Comparison of ENCODE assay signal across 11 cellular contexts in the genomic region with DNA sequence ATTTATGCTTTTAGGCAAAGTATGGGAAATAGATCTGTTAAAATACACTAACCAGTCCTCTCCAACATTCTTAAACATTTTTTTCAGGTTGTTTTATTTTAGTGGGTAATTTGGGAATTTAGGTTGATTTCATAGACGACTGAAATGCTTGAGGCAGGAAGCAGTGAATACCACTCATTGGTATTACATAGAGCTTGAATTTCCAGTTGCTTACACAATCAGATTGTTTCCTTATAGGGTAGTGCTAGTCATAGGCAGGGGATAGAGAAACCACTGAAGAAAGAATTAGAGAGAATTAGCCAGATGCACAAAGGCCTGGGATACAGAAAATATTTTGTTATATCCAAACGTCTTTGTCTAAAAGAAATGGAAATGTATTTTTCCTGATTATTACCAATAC. TPM values are rescaled to one million over a fixed set of nuclear protein-coding genes. Genes with fewer than 3 reads are reported as not detected.
A peak's percentile ranks its signal among the peaks of the same experiment; 100 is the strongest.
DNase-seq lines count a peak whose midpoint lies in the region; ATAC-seq and TF ChIP-seq lines count a peak whose summit lies in the region.
"Had no signal": no experiment of that assay in that cellular context is flagged by ENCODE, and none has a peak within 500 bp of the region (broad histone marks: within the 10 kb centered on the region; RNA-seq: fewer than 3 reads in every experiment).

No MANE protein-coding gene starts in this region.

- H3K36me3 Mint-ChIP-seq in Calu3 (ENCODE audit: insufficient read depth, unreplicated experiment), result peaks cover 4% of the 10 kb centered on the region
- H3K36me3 Mint-ChIP-seq in osteocyte (ENCODE audit: unreplicated experiment), result peaks cover 5% of the 10 kb centered on the region
- H3K36me3 Mint-ChIP-seq: activated naive CD8-positive, alpha-beta T cell had no signal

- peaks cover 3% of the 10 kb centered on the region for H3K9me3 Mint-ChIP-seq in Calu3 (ENCODE audit: low read depth, unreplicated experiment)
- no peaks in the 10 kb centered on the region for H3K9me3 Mint-ChIP-seq in osteocyte (ENCODE audit: unreplicated experiment)

- intact Hi-C loops in Calu3 (cut with micrococcal nuclease; ENCODE audit: unreplicated experiment), result loop anchor here (5.0 kb wide), 1 partner anchor 35 kb away; no protein-coding TSS in a partner anchor

- ATAC-seq in GM19395 (IDR thresholded peaks at IDR 0.05; ENCODE audit: unreplicated experiment), result no peak
- ATAC-seq: GM23338 had no signal

- H3K27ac ChIP-seq in epithelial cell of prostate, result peak overlapping the region; percentile 100

- CTCF ChIA-PET in Calu3 (lab: Charles Lee), result interaction anchor here (1.7 kb wide), 1 partner anchor 52 kb away, joined by 4 read pairs; a partner anchor contains a TSS

- no peak overlapping the region for H3K4me3 Mint-ChIP-seq in Calu3 (ENCODE audit: low read depth, unreplicated experiment)
- H3K4me3 Mint-ChIP-seq in osteocyte (ENCODE audit: unreplicated experiment), result no peak overlapping the region
- H3K4me3 Mint-ChIP-seq: activated naive CD8-positive, alpha-beta T cell; GM23338 had no signal

- no peak for DNase-seq in Calu3
- DNase-seq in NOMO-1 treated with dmso at 0.1 percent for 144 hours (lab: John Stamatoyannopoulos, UW; ENCODE audit: unreplicated experiment), result peak; percentile 41
- DNase-seq in epithelial cell of prostate (ENCODE audit: low read depth, low spot score), result peak; percentile 75
- no peak for DNase-seq in osteocyte (ENCODE audit: extremely low spot score, unreplicated experiment)
- DNase-seq in T-helper 1 cell, result no peak
- DNase-seq in GM13976 (ENCODE audit: low spot score), result no peak
- DNase-seq in NCI-H526 treated with DMSO at 0.1 percent for 48 hours (lab: John Stamatoyannopoulos, UW), result no peak
- DNase-seq: NCI-H1048 had no signal

- H3K27ac Mint-ChIP-seq in Calu3 (ENCODE audit: unreplicated experiment), result peak overlapping the region; percentile 87
- H3K27ac Mint-ChIP-seq in osteocyte (ENCODE audit: unreplicated experiment), result peak overlapping the region; percentile 86
- H3K27ac Mint-ChIP-seq: activated naive CD8-positive, alpha-beta T cell had no signal

- TF ChIP-seq CTCF in Calu3 (IDR thresholded peaks at IDR 0.05; ENCODE audit: unreplicated experiment) (no peak), osteocyte (IDR thresholded peaks at IDR 0.05) (no peak), GM13976 (IDR thresholded peaks at IDR 0.05; ENCODE audit: borderline replicate concordance, control extremely low read depth, extremely low read depth, insufficient read depth, missing control alignments) (no peak)

- no TSS peak for BruUV-seq in Calu3 (replicated peaks; lab: Mats Ljungman, UMichigan)

- in situ Hi-C loops in GM13976 (cut with MboI; ENCODE audit: low sequenced_read_pairs, unreplicated experiment), result no loop called here

- H3K27me3 Mint-ChIP-seq in Calu3 (ENCODE audit: unreplicated experiment), result no peaks in the 10 kb centered on the region
- no peaks in the 10 kb centered on the region for H3K27me3 Mint-ChIP-seq in osteocyte (ENCODE audit: unreplicated experiment)
- H3K27me3 Mint-ChIP-seq: activated naive CD8-positive, alpha-beta T cell had no signal

- H3K4me1 Mint-ChIP-seq in Calu3 (ENCODE audit: low read depth, unreplicated experiment) (peaks cover 40% of the 10 kb centered on the region), osteocyte (ENCODE audit: unreplicated experiment) (peaks cover 44% of the 10 kb centered on the region)
- H3K4me1 Mint-ChIP-seq: GM23338 had no signal

RNA-seq across cellular contexts. Expression of a gene that starts 23.9 kb away (rescaled TPM):
- not detected in 2 replicates for total RNA-seq in Calu3 (2022)
- total RNA-seq in osteocyte, result 1.5 and 2.1 TPM in 2 replicates

RNA-seq across cellular contexts. Expression of a gene that starts 51.3 kb away (rescaled TPM):
- total RNA-seq in Calu3 (2022) (33.9 and 40.3 TPM in 2 replicates), osteocyte (28.7 and 30.0 TPM in 2 replicates)

Comparison
In these comparisons a context has a peak if more than half of its experiments do, and no peak if none do; other contexts are left out.
1. DNase-seq: peak in NOMO-1 treated with dmso at 0.1 percent for 144 hours (single experiment) and epithelial cell of prostate (single experiment); none in Calu3 (single experiment), osteocyte (single experiment), T-helper 1 cell (0 of 5), GM13976 (single experiment) and NCI-H526 treated with DMSO at 0.1 percent for 48 hours (single experiment).